In the genomic region with DNA sequence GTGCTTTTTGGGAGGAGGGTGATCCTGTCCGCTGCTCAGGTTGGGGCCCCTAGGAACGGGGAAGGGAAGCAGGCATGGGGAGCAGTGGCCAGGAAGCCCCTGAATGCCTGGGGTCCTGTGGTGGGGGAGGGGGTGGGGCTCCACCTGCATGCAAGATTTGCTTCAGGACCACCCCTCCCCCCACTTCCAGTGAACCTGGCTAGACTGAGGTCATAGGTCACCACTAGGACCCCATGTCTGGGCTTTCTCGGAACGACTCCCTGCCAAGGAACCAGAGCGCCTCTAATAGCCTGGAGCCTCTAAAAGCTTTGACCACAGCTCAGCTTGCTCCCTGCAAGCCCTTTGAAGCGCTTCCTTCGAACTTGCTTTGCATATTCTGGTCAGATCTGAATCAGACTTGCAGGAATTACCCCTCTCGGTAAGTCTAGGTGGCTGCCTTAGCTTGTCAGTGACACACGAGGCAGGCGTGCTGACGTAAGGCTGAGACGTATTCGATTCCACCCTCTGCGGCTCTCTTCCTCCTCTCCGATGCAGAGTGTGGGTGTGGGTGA, we compare ENCODE assay signal across 1 cellular context.
TF ChIP-seq lines count a peak whose summit lies in the region.

No MANE protein-coding gene starts in this region.

TF ChIP-seq in K562, 482 proteins besides CTCF, POLR2A, EP300 and RAD21:
- TF ChIP-seq SUPT5H (IDR thresholded peaks at IDR 0.05) (peak; percentile 14; the same call in 1 of the 2 replicates), TRIM24 (IDR thresholded peaks at IDR 0.05) (no peak), SIN3A (IDR thresholded peaks at IDR 0.05; ENCODE audit: borderline replicate concordance in 2 of 2, control insufficient read depth in 1 of 2, low read depth in 2 of 2, low read length in 2 of 2) (peak in 1 of 2 experiments; percentile 50; a peak in 1 of 4 replicates), NR2C2 (CRISPR knock-in tag; IDR thresholded peaks at IDR 0.05) (peak; percentile 59; the same call in 1 of the 2 replicates), NR2C2 (tag; IDR thresholded peaks at IDR 0.05) (peak; percentile 76), ZNF263 (CRISPR knock-in tag; IDR thresholded peaks at IDR 0.05; ENCODE audit: borderline replicate concordance) (no peak), BRD9 (IDR thresholded peaks at IDR 0.05; ENCODE audit: low read depth, partially characterized antibody) (no peak), ZBTB7A (IDR thresholded peaks at IDR 0.05; ENCODE audit: borderline replicate concordance, control insufficient read depth, low read depth, low read length) (peak; percentile 55; the same call in 1 of the 2 replicates), BCOR (IDR thresholded peaks at IDR 0.05) (no peak), CXXC5 (CRISPR knock-in tag; IDR thresholded peaks at IDR 0.05) (0 out of 2 replicates have a peak, but pooled peaks have one; percentile 21), TFAP4 (CRISPR knock-in tag; IDR thresholded peaks at IDR 0.05; ENCODE audit: borderline replicate concordance) (peak; percentile 39; the same call in 1 of the 2 replicates), TCF7 (IDR thresholded peaks at IDR 0.05; ENCODE audit: borderline replicate concordance) (no peak), L3MBTL2 (IDR thresholded peaks at IDR 0.05) (peak; percentile 32; the same call in 1 of the 2 replicates), COPS2 (conservative IDR thresholded peaks at IDR 0.05) (no peak), MYC (IDR thresholded peaks at IDR 0.05; ENCODE audit: low read depth, low read length) (peak; percentile 30; the same call in 1 of the 2 replicates), MYC (CRISPR knock-in tag; IDR thresholded peaks at IDR 0.05; ENCODE audit: borderline replicate concordance, low read depth) (no peak), NR2C1 (IDR thresholded peaks at IDR 0.05) (peak; percentile 82), NR2C1 (tag; IDR thresholded peaks at IDR 0.05) (peak; percentile 79), ADNP (tag; IDR thresholded peaks at IDR 0.05) (no peak), NCOA4 (IDR thresholded peaks at IDR 0.05; ENCODE audit: partially characterized antibody) (no peak), ZNF668 (CRISPR knock-in tag; IDR thresholded peaks at IDR 0.05) (no peak), POLR2B (IDR thresholded peaks at IDR 0.05; ENCODE audit: low read depth, partially characterized antibody) (peak; percentile 15), RBBP5 (IDR thresholded peaks at IDR 0.05; ENCODE audit: borderline replicate concordance, insufficient read depth, low read length, poor library complexity, severe bottlenecking) (peak; percentile 50), RBFOX2 (IDR thresholded peaks at IDR 0.05; ENCODE audit: low read depth, low read length) (0 out of 2 replicates have a peak, but pooled peaks have one; percentile 29), TEAD1 (CRISPR knock-in tag; IDR thresholded peaks at IDR 0.05) (0 out of 4 replicates have a peak, but pooled peaks of 1 of the 2 experiments have one; percentile 30), LEF1 (IDR thresholded peaks at IDR 0.05) (0 out of 2 replicates have a peak, but pooled peaks have one; percentile 53), MEIS2 (IDR thresholded peaks at IDR 0.05; ENCODE audit: partially characterized antibody) (peak; percentile 16), SMAD4 (CRISPR knock-in tag; conservative IDR thresholded peaks at IDR 0.05) (0 out of 2 replicates have a peak, but pooled peaks have one; percentile 39), GABPB1 (CRISPR knock-in tag; IDR thresholded peaks at IDR 0.05) (0 out of 2 replicates have a peak, but pooled peaks have one; percentile 18), ATF7 (IDR thresholded peaks at IDR 0.05) (peak; percentile 42), POLR2AphosphoS2 (IDR thresholded peaks at IDR 0.05; ENCODE audit: low read length) (peak; percentile 77; the same call in 1 of the 2 replicates), CREB1 (IDR thresholded peaks at IDR 0.05) (peak; percentile 66; the same call in 1 of the 2 replicates), CREB1 (CRISPR knock-in tag; IDR thresholded peaks at IDR 0.05) (peak; percentile 62; the same call in 1 of the 2 replicates), MYNN (IDR thresholded peaks at IDR 0.05) (0 out of 2 replicates have a peak, but pooled peaks have one; percentile 36), MYNN (CRISPR knock-in tag; IDR thresholded peaks at IDR 0.05) (no peak), JUND (IDR thresholded peaks at IDR 0.05; ENCODE audit: borderline replicate concordance, low read depth, low read length) (0 out of 2 replicates have a peak, but pooled peaks have one; percentile 34), JUND (tag; IDR thresholded peaks at IDR 0.05; ENCODE audit: borderline replicate concordance, low read depth, low read length) (no peak; the same call in 2 of the 3 replicates), RBM22 (IDR thresholded peaks at IDR 0.05; ENCODE audit: low read depth, low read length, poor library complexity, severe bottlenecking) (no peak), ZNF699 (CRISPR knock-in tag; IDR thresholded peaks at IDR 0.05; ENCODE audit: insufficient replicate concordance) (no peak), CREM (IDR thresholded peaks at IDR 0.05; ENCODE audit: low read depth) (peak; percentile 86), JUN (IDR thresholded peaks at IDR 0.05; ENCODE audit: borderline replicate concordance, low read depth, low read length) (0 out of 2 replicates have a peak, but pooled peaks have one; percentile 21), JUN (CRISPR knock-in tag; IDR thresholded peaks at IDR 0.05; ENCODE audit: borderline replicate concordance) (no peak), ATF3 (IDR thresholded peaks at IDR 0.05) (peak; percentile 50; the same call in 1 of the 2 replicates), ATF3 (CRISPR knock-in tag; conservative IDR thresholded peaks at IDR 0.05) (no peak)
- TF ChIP-seq, protein P1, sequence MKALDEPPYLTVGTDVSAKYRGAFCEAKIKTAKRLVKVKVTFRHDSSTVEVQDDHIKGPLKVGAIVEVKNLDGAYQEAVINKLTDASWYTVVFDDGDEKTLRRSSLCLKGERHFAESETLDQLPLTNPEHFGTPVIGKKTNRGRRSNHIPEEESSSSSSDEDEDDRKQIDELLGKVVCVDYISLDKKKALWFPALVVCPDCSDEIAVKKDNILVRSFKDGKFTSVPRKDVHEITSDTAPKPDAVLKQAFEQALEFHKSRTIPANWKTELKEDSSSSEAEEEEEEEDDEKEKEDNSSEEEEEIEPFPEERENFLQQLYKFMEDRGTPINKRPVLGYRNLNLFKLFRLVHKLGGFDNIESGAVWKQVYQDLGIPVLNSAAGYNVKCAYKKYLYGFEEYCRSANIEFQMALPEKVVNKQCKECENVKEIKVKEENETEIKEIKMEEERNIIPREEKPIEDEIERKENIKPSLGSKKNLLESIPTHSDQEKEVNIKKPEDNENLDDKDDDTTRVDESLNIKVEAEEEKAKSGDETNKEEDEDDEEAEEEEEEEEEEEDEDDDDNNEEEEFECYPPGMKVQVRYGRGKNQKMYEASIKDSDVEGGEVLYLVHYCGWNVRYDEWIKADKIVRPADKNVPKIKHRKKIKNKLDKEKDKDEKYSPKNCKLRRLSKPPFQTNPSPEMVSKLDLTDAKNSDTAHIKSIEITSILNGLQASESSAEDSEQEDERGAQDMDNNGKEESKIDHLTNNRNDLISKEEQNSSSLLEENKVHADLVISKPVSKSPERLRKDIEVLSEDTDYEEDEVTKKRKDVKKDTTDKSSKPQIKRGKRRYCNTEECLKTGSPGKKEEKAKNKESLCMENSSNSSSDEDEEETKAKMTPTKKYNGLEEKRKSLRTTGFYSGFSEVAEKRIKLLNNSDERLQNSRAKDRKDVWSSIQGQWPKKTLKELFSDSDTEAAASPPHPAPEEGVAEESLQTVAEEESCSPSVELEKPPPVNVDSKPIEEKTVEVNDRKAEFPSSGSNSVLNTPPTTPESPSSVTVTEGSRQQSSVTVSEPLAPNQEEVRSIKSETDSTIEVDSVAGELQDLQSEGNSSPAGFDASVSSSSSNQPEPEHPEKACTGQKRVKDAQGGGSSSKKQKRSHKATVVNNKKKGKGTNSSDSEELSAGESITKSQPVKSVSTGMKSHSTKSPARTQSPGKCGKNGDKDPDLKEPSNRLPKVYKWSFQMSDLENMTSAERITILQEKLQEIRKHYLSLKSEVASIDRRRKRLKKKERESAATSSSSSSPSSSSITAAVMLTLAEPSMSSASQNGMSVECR (CRISPR knock-in tag; IDR thresholded peaks at IDR 0.05), result peak; percentile 38; the same call in 1 of the 2 replicates
- TF ChIP-seq, protein P2, sequence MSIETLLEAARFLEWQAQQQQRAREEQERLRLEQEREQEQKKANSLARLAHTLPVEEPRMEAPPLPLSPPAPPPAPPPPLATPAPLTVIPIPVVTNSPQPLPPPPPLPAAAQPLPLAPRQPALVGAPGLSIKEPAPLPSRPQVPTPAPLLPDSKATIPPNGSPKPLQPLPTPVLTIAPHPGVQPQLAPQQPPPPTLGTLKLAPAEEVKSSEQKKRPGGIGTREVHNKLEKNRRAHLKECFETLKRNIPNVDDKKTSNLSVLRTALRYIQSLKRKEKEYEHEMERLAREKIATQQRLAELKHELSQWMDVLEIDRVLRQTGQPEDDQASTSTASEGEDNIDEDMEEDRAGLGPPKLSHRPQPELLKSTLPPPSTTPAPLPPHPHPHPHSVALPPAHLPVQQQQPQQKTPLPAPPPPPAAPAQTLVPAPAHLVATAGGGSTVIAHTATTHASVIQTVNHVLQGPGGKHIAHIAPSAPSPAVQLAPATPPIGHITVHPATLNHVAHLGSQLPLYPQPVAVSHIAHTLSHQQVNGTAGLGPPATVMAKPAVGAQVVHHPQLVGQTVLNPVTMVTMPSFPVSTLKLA (conservative IDR thresholded peaks at IDR 0.05), result peak in 1 of 2 experiments; percentile 40; a peak in 1 of 4 replicates
- TF ChIP-seq, protein P3, sequence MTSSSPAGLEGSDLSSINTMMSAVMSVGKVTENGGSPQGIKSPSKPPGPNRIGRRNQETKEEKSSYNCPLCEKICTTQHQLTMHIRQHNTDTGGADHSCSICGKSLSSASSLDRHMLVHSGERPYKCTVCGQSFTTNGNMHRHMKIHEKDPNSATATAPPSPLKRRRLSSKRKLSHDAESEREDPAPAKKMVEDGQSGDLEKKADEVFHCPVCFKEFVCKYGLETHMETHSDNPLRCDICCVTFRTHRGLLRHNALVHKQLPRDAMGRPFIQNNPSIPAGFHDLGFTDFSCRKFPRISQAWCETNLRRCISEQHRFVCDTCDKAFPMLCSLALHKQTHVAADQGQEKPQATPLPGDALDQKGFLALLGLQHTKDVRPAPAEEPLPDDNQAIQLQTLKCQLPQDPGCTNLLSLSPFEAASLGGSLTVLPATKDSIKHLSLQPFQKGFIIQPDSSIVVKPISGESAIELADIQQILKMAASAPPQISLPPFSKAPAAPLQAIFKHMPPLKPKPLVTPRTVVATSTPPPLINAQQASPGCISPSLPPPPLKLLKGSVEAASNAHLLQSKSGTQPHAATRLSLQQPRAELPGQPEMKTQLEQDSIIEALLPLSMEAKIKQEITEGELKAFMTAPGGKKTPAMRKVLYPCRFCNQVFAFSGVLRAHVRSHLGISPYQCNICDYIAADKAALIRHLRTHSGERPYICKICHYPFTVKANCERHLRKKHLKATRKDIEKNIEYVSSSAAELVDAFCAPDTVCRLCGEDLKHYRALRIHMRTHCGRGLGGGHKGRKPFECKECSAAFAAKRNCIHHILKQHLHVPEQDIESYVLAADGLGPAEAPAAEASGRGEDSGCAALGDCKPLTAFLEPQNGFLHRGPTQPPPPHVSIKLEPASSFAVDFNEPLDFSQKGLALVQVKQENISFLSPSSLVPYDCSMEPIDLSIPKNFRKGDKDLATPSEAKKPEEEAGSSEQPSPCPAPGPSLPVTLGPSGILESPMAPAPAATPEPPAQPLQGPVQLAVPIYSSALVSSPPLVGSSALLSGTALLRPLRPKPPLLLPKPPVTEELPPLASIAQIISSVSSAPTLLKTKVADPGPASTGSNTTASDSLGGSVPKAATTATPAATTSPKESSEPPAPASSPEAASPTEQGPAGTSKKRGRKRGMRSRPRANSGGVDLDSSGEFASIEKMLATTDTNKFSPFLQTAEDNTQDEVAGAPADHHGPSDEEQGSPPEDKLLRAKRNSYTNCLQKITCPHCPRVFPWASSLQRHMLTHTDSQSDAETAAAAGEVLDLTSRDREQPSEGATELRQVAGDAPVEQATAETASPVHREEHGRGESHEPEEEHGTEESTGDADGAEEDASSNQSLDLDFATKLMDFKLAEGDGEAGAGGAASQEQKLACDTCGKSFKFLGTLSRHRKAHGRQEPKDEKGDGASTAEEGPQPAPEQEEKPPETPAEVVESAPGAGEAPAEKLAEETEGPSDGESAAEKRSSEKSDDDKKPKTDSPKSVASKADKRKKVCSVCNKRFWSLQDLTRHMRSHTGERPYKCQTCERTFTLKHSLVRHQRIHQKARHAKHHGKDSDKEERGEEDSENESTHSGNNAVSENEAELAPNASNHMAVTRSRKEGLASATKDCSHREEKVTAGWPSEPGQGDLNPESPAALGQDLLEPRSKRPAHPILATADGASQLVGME (CRISPR knock-in tag; IDR thresholded peaks at IDR 0.05), result no peak
- TF ChIP-seq, protein P4, sequence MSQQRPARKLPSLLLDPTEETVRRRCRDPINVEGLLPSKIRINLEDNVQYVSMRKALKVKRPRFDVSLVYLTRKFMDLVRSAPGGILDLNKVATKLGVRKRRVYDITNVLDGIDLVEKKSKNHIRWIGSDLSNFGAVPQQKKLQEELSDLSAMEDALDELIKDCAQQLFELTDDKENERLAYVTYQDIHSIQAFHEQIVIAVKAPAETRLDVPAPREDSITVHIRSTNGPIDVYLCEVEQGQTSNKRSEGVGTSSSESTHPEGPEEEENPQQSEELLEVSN (IDR thresholded peaks at IDR 0.05; ENCODE audit: borderline replicate concordance in 1 of 2, extremely low read depth in 1 of 2, insufficient read depth in 1 of 2, insufficient read length in 1 of 2, low read depth in 1 of 2, low read length in 1 of 2, poor library complexity in 1 of 2, severe bottlenecking in 1 of 2), result peak in 1 of 2 experiments; percentile 24
- TF ChIP-seq, protein P5, sequence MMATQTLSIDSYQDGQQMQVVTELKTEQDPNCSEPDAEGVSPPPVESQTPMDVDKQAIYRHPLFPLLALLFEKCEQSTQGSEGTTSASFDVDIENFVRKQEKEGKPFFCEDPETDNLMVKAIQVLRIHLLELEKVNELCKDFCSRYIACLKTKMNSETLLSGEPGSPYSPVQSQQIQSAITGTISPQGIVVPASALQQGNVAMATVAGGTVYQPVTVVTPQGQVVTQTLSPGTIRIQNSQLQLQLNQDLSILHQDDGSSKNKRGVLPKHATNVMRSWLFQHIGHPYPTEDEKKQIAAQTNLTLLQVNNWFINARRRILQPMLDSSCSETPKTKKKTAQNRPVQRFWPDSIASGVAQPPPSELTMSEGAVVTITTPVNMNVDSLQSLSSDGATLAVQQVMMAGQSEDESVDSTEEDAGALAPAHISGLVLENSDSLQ (IDR thresholded peaks at IDR 0.05), result peak; percentile 20
TF ChIP-seq in K562: peak in this region for 29.
